8 cellular contexts compared by ENCODE assay signal in the genomic region with DNA sequence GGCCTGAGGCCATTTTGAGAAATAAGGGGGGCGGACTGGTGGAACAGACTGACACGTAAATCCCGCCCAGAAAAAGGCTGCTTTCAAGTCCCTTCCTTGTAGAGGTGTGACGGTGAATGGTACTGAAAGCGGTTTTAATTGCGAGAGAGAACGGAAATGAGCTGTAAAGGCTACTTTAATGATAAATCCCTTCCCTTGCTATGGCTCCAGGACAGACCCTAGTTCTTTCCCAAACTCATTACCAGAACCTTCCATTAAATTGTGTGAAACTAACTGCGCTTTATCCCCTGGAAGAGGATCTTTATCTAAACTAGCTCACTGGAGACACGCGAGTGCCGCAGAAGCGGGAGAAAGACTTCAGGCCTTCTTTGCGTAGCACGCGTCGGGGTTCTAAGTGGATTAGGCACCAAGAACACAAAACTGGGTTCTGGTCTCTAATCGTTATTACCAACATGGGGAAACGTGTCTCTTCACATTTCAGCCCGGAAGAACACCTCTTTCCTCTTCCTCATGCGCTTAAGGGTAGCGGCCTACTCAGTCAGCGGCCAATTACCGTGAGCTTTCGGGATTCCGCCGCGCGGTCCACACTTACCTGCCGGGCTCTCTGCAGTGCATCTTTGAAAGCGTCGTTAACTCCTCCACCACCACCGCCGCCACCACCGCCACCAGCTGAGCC. TPM values are rescaled to one million over a fixed set of nuclear protein-coding genes. Genes with fewer than 3 reads are reported as not detected.
DNase-seq lines count a peak whose midpoint lies in the region; FAIRE-seq and TF ChIP-seq lines count a peak whose summit lies in the region.

No MANE protein-coding gene starts in this region.

- H3K9me3 Mint-ChIP-seq in glutamatergic neuron (ENCODE audit: unreplicated experiment) = peaks cover 6% of the 10 kb centered on the region

- 0 to 1% (median 0%) methylated on average over 34 of the region's 34 CpGs for WGBS in ovary, 3 donors
- WGBS in tibial nerve, 2 donors = 0% methylated on average over 33 to 34 of the region's 34 CpGs

- no peak for TF ChIP-seq POLR2A in ovary (IDR thresholded peaks at IDR 0.05)
- peak in 1 of 2 donors; percentile 31 for TF ChIP-seq POLR2A in tibial nerve (IDR thresholded peaks at IDR 0.05)

- intact Hi-C loops in ovary (cut with DNase I) = loop anchor here in 1 of 4 donors (2.0 kb wide), 1 partner anchor 26 kb away; a partner anchor contains a TSS

- H3K27ac ChIP-seq in ovary (peak overlapping the region; percentile 84 to 93), tibial nerve (peak overlapping the region; percentile 93 to 99 (median 98))

- peak; percentile 78 for FAIRE-seq in G401.6 (lab: Jason Lieb, UNC)

- H3K36me3 ChIP-seq in HAP-1 (replicated peaks) = peaks cover 26% of the 10 kb centered on the region
- H3K36me3 ChIP-seq in MG63 = peaks cover 52% of the 10 kb centered on the region
- no peaks in the 10 kb centered on the region for H3K36me3 ChIP-seq in ovary
- peaks cover 0 to 4% (median 0%) of the 10 kb centered on the region in 3 donors for H3K36me3 ChIP-seq in tibial nerve

- no peak for TF ChIP-seq CTCF in glutamatergic neuron (IDR thresholded peaks at IDR 0.05; ENCODE audit: partially characterized antibody, unreplicated experiment)
- no peak for TF ChIP-seq CTCF in ovary (IDR thresholded peaks at IDR 0.05)
- TF ChIP-seq CTCF in tibial nerve (IDR thresholded peaks at IDR 0.05) = no peak

- peaks cover 34% of the 10 kb centered on the region for H3K4me1 Mint-ChIP-seq in glutamatergic neuron (ENCODE audit: low read depth, unreplicated experiment)

- in situ Hi-C loops in HAP-1 (cut with MboI; ENCODE audit: low sequenced_read_pairs) = no loop called here

- H3K4me1 ChIP-seq in HAP-1 (peaks cover 27% of the 10 kb centered on the region), ovary (ENCODE audit: insufficient read depth) (peaks cover 4% of the 10 kb centered on the region), tibial nerve (peaks cover 0 to 60% (median 43%) of the 10 kb centered on the region in 4 donors)

- peak overlapping the region; percentile 63 for H3K4me3 ChIP-seq in HAP-1
- H3K4me3 ChIP-seq in MG63 = peak overlapping the region; percentile 94
- H3K4me3 ChIP-seq in ovary = peak overlapping the region; percentile 60
- peak overlapping the region; percentile 64 to 86 (median 76) for H3K4me3 ChIP-seq in tibial nerve

- no peak overlapping the region for H3K4me3 Mint-ChIP-seq in glutamatergic neuron (ENCODE audit: unreplicated experiment)

- H3K36me3 Mint-ChIP-seq in glutamatergic neuron (ENCODE audit: unreplicated experiment) = no peaks in the 10 kb centered on the region

- H3K27ac Mint-ChIP-seq in glutamatergic neuron (ENCODE audit: unreplicated experiment) = no peak overlapping the region

- DNase-seq in HAP-1 (ENCODE audit: low spot score in 2 of 2) (peak; percentile 94 to 96), MG63 (peak; percentile 78), SHP77 (lab: John Stamatoyannopoulos, UW) (peak; percentile 70 to 88), activated gamma-delta T cell (lab: John Stamatoyannopoulos, UW) (peak; percentile 25), glutamatergic neuron (peak; percentile 59), ovary (peak in 4 of 5 donors; percentile 47 to 73 (median 50)), tibial nerve (ENCODE audit: low spot score in 2 of 2) (peak in 1 of 2 donors; percentile 82)

- peaks cover 8% of the 10 kb centered on the region for H3K27me3 Mint-ChIP-seq in glutamatergic neuron (ENCODE audit: unreplicated experiment)

- TF ChIP-seq EP300 in ovary (IDR thresholded peaks at IDR 0.05) (no peak), tibial nerve (IDR thresholded peaks at IDR 0.05) (peak in 1 of 2 donors; percentile 66)

- H3K27me3 ChIP-seq in HAP-1 (ENCODE audit: low read depth) (no peaks in the 10 kb centered on the region), MG63 (no peaks in the 10 kb centered on the region), ovary (no peaks in the 10 kb centered on the region), tibial nerve (no peaks in the 10 kb centered on the region)

- H3K9me3 ChIP-seq in HAP-1 (no peaks in the 10 kb centered on the region), MG63 (no peaks in the 10 kb centered on the region), ovary (no peaks in the 10 kb centered on the region), tibial nerve (no peaks in the 10 kb centered on the region)

RNA-seq across cellular contexts. Expression of a gene that starts 0.4 kb away (rescaled TPM):
- 183 and 225 TPM in 2 replicates for total RNA-seq in MG63 (2014; rRNA removed; shearing (Covaris generic); ENCODE audit: low replicate concordance)
- 243 TPM for total RNA-seq in glutamatergic neuron (ENCODE audit: unreplicated experiment)
- total RNA-seq in ovary = 100 to 1,000 TPM in 5 of 7 donors, 10 to 100 TPM in 2; 95.6 to 169 (median 149) TPM
- polyA plus RNA-seq in ovary = 100 to 1,000 TPM in 1 of 2 donors, 10 to 100 TPM in 1; 78.8 to 106 TPM
- total RNA-seq in tibial nerve = 100 to 1,000 TPM in 3 of 4 donors, 10 to 100 TPM in 1; 99.0 to 136 (median 121) TPM

RNA-seq across cellular contexts. Expression of a gene that starts 26.3 kb away (rescaled TPM):
- 20.9 and 34.9 TPM in 2 replicates for total RNA-seq in MG63 (2014; rRNA removed; shearing (Covaris generic); ENCODE audit: low replicate concordance)
- total RNA-seq in glutamatergic neuron (ENCODE audit: unreplicated experiment) = 20.1 TPM
- 10 to 100 TPM; 20.2 to 48.6 (median 23.8) TPM for total RNA-seq in ovary
- 10 to 100 TPM; 18.7 to 33.9 TPM for polyA plus RNA-seq in ovary
- total RNA-seq in tibial nerve = 10 to 100 TPM; 33.9 to 38.0 (median 35.6) TPM
